14 cellular contexts compared by ENCODE assay signal in the genomic region with DNA sequence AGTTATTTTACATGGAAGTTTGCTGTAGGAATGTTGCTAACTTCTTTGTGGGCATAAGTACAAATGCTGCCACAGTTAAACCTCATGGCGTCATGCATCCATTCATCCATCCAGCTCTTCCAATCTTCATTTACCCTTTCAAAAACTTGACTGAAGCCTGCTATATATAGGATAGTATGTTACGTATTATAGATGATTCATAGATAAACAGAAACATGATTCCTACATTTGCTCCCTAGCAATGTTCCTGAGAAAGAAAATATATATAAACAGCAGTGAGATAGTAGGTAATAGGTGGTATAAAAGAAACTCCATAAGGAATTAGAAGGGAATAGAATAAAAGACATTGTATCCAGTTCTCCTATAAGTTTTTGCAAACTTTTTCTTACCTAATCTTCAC.
A peak's percentile ranks its signal among the peaks of the same experiment; 100 is the strongest.
DNase-seq lines count a peak whose midpoint lies in the region; ATAC-seq and TF ChIP-seq lines count a peak whose summit lies in the region.
"Had no signal": no experiment of that assay in that cellular context is flagged by ENCODE, and none has a peak within 500 bp of the region (broad histone marks: within the 10 kb centered on the region; RNA-seq: fewer than 3 reads in every experiment).

No MANE protein-coding gene starts in this region.

- no peak overlapping the region for H3K4me3 ChIP-seq in SK-N-SH (ENCODE audit: low read depth in 2 of 2, low read length in 1 of 2)
- H3K4me3 ChIP-seq in hepatocyte = no peak overlapping the region
- no peak overlapping the region for H3K4me3 ChIP-seq in sigmoid colon
- H3K4me3 ChIP-seq in vagina = no peak overlapping the region
- H3K4me3 ChIP-seq: BLaER1 had no signal

- no peak overlapping the region for H3K9ac ChIP-seq in SK-N-SH
- H3K9ac ChIP-seq: BLaER1 had no signal

- H4K20me1 ChIP-seq in SK-N-SH (ENCODE audit: insufficient read depth) = no peaks in the 10 kb centered on the region
- H4K20me1 ChIP-seq in hepatocyte (ENCODE audit: insufficient read depth, poor library complexity, severe bottlenecking) = no peaks in the 10 kb centered on the region
- H4K20me1 ChIP-seq: BLaER1 had no signal

- H2AFZ ChIP-seq in SK-N-SH (ENCODE audit: low read depth) (no peak overlapping the region), hepatocyte (no peak overlapping the region)

- no peaks in the 10 kb centered on the region for H3K79me2 ChIP-seq in SK-N-SH (ENCODE audit: insufficient read depth)
- no peaks in the 10 kb centered on the region for H3K79me2 ChIP-seq in hepatocyte

- H3K9me2 ChIP-seq in SK-N-SH = no peaks in the 10 kb centered on the region
- no peaks in the 10 kb centered on the region for H3K9me2 ChIP-seq in hepatocyte (replicated peaks; ENCODE audit: insufficient read depth)

- H3K27me3 ChIP-seq in SK-N-SH (ENCODE audit: insufficient read depth) (no peaks in the 10 kb centered on the region), hepatocyte (no peaks in the 10 kb centered on the region), sigmoid colon (no peaks in the 10 kb centered on the region), vagina (no peaks in the 10 kb centered on the region)
- H3K27me3 ChIP-seq: BLaER1 had no signal

- CTCF ChIA-PET in SK-N-SH (lab: Yijun Ruan, JAX) = interaction anchor here (1.2 kb wide), 1 partner anchor 28 kb away, joined by 3 read pairs; no protein-coding TSS in a partner anchor

- TF ChIP-seq RAD21 in SK-N-SH (IDR thresholded peaks at IDR 0.05; ENCODE audit: low read length) = no peak

- DNase-seq in SK-N-SH = no peak
- DNase-seq in hepatocyte (ENCODE audit: low spot score) = no peak
- no peak for DNase-seq in sigmoid colon
- no peak for DNase-seq in vagina (ENCODE audit: extremely low spot score in 2 of 2)
- no peak for DNase-seq in NCI-H2081 (lab: John Stamatoyannopoulos, UW)
- no peak for DNase-seq in NCI-H510A (lab: John Stamatoyannopoulos, UW)
- DNase-seq: 8988T; CD4-positive, alpha-beta memory T cell; GDM1; HCEC 1CT had no signal

- H3K4me2 ChIP-seq in SK-N-SH = no peak overlapping the region
- H3K4me2 ChIP-seq in hepatocyte = no peak overlapping the region
- H3K4me2 ChIP-seq: BLaER1 had no signal

- H3K9me3 ChIP-seq in SK-N-SH = no peaks in the 10 kb centered on the region
- no peaks in the 10 kb centered on the region for H3K9me3 ChIP-seq in hepatocyte (ENCODE audit: low read depth)
- no peaks in the 10 kb centered on the region for H3K9me3 ChIP-seq in sigmoid colon
- no peaks in the 10 kb centered on the region for H3K9me3 ChIP-seq in vagina
- H3K9me3 ChIP-seq: BLaER1 had no signal

- ATAC-seq in SK-N-SH treated with all-trans-retinoic acid at 6 μM for 48 hours = peak; percentile 51
- ATAC-seq in GM19463 (IDR thresholded peaks at IDR 0.05; ENCODE audit: unreplicated experiment) = no peak

- H3K27ac ChIP-seq in SK-N-SH (ENCODE audit: low read depth in 2 of 2, low read length in 1 of 2) (no peak overlapping the region), hepatocyte (peak overlapping the region; percentile 28), sigmoid colon (peak overlapping the region in 3 of 4 donors; percentile 57 to 81 (median 80)), vagina (peak overlapping the region; percentile 39)
- H3K27ac ChIP-seq: BLaER1, HL-60 had no signal

- H3K36me3 ChIP-seq in SK-N-SH (replicated peaks in 1 of 2; ENCODE audit: control insufficient read depth in 1 of 2, insufficient read depth in 2 of 2, low read length in 1 of 2) = no peaks in the 10 kb centered on the region
- no peaks in the 10 kb centered on the region for H3K36me3 ChIP-seq in hepatocyte (replicated peaks; ENCODE audit: insufficient read depth, low read depth)
- H3K36me3 ChIP-seq in sigmoid colon = no peaks in the 10 kb centered on the region
- H3K36me3 ChIP-seq in vagina = no peaks in the 10 kb centered on the region
- H3K36me3 ChIP-seq: BLaER1 had no signal

- TF ChIP-seq EP300 in SK-N-SH (IDR thresholded peaks at IDR 0.05; ENCODE audit: borderline replicate concordance in 1 of 2, low read depth in 1 of 2, low read length in 1 of 2) (no peak), sigmoid colon (IDR thresholded peaks at IDR 0.05) (no peak)

- TF ChIP-seq POLR2A in sigmoid colon (IDR thresholded peaks at IDR 0.05) = no peak
- no peak for TF ChIP-seq POLR2A in vagina (IDR thresholded peaks at IDR 0.05)

- H3K4me1 ChIP-seq in SK-N-SH (ENCODE audit: control insufficient read depth in 1 of 2, insufficient read depth in 2 of 2, low read depth in 1 of 2, low read length in 1 of 2) (no peaks in the 10 kb centered on the region), hepatocyte (ENCODE audit: insufficient read depth) (peaks cover 6% of the 10 kb centered on the region), sigmoid colon (peaks cover 0 to 66% (median 64%) of the 10 kb centered on the region in 4 donors), vagina (peaks cover 9% of the 10 kb centered on the region)
- H3K4me1 ChIP-seq: BLaER1 had no signal

- 69% methylated on average over 2 of the region's 2 CpGs for WGBS in SK-N-SH (ENCODE audit: low lambda C conversion rate)
- WGBS in hepatocyte (ENCODE audit: low lambda C conversion rate, missing lambda C conversion rate) = 94% methylated on average over 2 of the region's 2 CpGs
- WGBS in sigmoid colon, 2 donors = 78 to 93% methylated on average over 2 of the region's 2 CpGs

- TF ChIP-seq CTCF in SK-N-SH (IDR thresholded peaks at IDR 0.05) = no peak
- no peak for TF ChIP-seq CTCF in hepatocyte (IDR thresholded peaks at IDR 0.05; ENCODE audit: poor library complexity)
- TF ChIP-seq CTCF in sigmoid colon (IDR thresholded peaks at IDR 0.05) = no peak
- TF ChIP-seq CTCF in vagina (IDR thresholded peaks at IDR 0.05) = no peak

- intact Hi-C loops in sigmoid colon (cut with DNase I) = no loop called here
- intact Hi-C loops in vagina (cut with DNase I) = no loop called here

- POLR2A ChIA-PET in SK-N-SH (lab: Yijun Ruan, JAX) = no interaction called here

- H3F3A ChIP-seq in SK-N-SH (replicated peaks; ENCODE audit: insufficient read depth) = no peaks in the 10 kb centered on the region

TF ChIP-seq in SK-N-SH treated with all-trans-retinoic acid at 6 μM for 48 hours, 23 proteins besides CTCF, POLR2A, EP300 and RAD21 (continues in another document):
- no peak for TF ChIP-seq ZNF70 (CRISPR knock-in tag; IDR thresholded peaks at IDR 0.05)
- TF ChIP-seq ZFP30 (CRISPR knock-in tag; IDR thresholded peaks at IDR 0.05) = no peak
- TF ChIP-seq PPARA (CRISPR knock-in tag; IDR thresholded peaks at IDR 0.05; ENCODE audit: borderline replicate concordance) = no peak
- TF ChIP-seq OSR1 (CRISPR knock-in tag; IDR thresholded peaks at IDR 0.05) = no peak
- TF ChIP-seq TCF4 (CRISPR knock-in tag; IDR thresholded peaks at IDR 0.05; ENCODE audit: borderline replicate concordance) = no peak
- TF ChIP-seq SNAI2 (CRISPR knock-in tag; IDR thresholded peaks at IDR 0.05) = no peak
- no peak for TF ChIP-seq ZFP3 (CRISPR knock-in tag; IDR thresholded peaks at IDR 0.05)
- TF ChIP-seq BACH2 (CRISPR knock-in tag; IDR thresholded peaks at IDR 0.05; ENCODE audit: borderline replicate concordance) = no peak
- TF ChIP-seq TOX (CRISPR knock-in tag; IDR thresholded peaks at IDR 0.05; ENCODE audit: borderline replicate concordance) = no peak
- TF ChIP-seq ZNF8 (CRISPR knock-in tag; IDR thresholded peaks at IDR 0.05) = no peak
- no peak for TF ChIP-seq POU6F1 (CRISPR knock-in tag; IDR thresholded peaks at IDR 0.05; ENCODE audit: borderline replicate concordance, low read depth)
- no peak for TF ChIP-seq ZC3H10 (CRISPR knock-in tag; IDR thresholded peaks at IDR 0.05)
- no peak for TF ChIP-seq RARB (CRISPR knock-in tag; IDR thresholded peaks at IDR 0.05)

TF ChIP-seq in SK-N-SH, 30 proteins besides CTCF, POLR2A, EP300 and RAD21:
- TF ChIP-seq SMC3 (IDR thresholded peaks at IDR 0.05; ENCODE audit: low read depth, low read length) (no peak), FOXJ3 (CRISPR knock-in tag; IDR thresholded peaks at IDR 0.05) (no peak), FOXM1 (IDR thresholded peaks at IDR 0.05; ENCODE audit: low read depth) (no peak), POLR2AphosphoS5 (IDR thresholded peaks at IDR 0.05; ENCODE audit: low read depth, low read length) (no peak), RXRA (IDR thresholded peaks at IDR 0.05; ENCODE audit: borderline replicate concordance, low read depth) (no peak), TEAD4 (IDR thresholded peaks at IDR 0.05; ENCODE audit: borderline replicate concordance, insufficient read depth) (no peak), MXI1 (IDR thresholded peaks at IDR 0.05; ENCODE audit: low read depth, low read length) (no peak), MEF2A (IDR thresholded peaks at IDR 0.05; ENCODE audit: borderline replicate concordance, low read depth) (no peak)
- TF ChIP-seq, protein P1, sequence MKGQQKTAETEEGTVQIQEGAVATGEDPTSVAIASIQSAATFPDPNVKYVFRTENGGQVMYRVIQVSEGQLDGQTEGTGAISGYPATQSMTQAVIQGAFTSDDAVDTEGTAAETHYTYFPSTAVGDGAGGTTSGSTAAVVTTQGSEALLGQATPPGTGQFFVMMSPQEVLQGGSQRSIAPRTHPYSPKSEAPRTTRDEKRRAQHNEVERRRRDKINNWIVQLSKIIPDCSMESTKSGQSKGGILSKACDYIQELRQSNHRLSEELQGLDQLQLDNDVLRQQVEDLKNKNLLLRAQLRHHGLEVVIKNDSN (IDR thresholded peaks at IDR 0.05; ENCODE audit: borderline replicate concordance, low read depth) = no peak

Comparison
In these comparisons a context has a peak if more than half of its experiments do, and no peak if none do; other contexts are left out.
1. H3K27ac ChIP-seq: peak in hepatocyte (single experiment), sigmoid colon (3 of 4) and vagina (single experiment); none in SK-N-SH (0 of 2).